ENCODE assay signal across 24 cellular contexts in the genomic region with DNA sequence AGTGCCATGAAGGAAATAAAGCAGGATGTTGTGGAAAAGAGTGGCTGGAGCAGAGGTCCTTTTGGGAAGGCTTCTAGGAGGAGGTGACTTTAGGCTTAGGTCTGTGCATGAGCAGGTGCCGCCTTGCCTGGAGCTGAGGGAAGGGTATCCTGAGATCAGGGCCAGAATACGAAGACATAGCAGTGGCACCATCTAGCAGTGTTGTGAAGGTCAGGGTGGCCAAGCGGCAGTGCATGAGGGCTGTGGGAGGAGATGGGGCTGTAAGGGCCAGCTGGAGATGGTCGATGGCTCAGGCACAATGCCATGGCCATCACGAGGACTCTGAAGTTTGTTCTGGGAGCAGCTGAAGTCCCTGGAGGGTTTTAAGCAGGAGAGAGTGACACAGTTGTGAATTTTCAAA.
DNase-seq lines count a peak whose midpoint lies in the region; ATAC-seq, FAIRE-seq and TF ChIP-seq lines count a peak whose summit lies in the region.
"Had no signal": no experiment of that assay in that cellular context is flagged by ENCODE, and none has a peak within 500 bp of the region (broad histone marks: within the 10 kb centered on the region; RNA-seq: fewer than 3 reads in every experiment).

No MANE protein-coding gene starts in this region.

- POLR2A ChIA-PET in H1 (lab: Charles Lee; ENCODE audit: partially characterized antibody) = no interaction called here

- ATAC-seq in HG02981 (IDR thresholded peaks at IDR 0.05; ENCODE audit: unreplicated experiment) = no peak
- ATAC-seq: A549, HCT116 had no signal

- no peaks in the 10 kb centered on the region for H3K27me3 ChIP-seq in H7 (ENCODE audit: control insufficient read depth, insufficient read depth, low read length)
- H3K27me3 ChIP-seq in H1 (replicated peaks in 1 of 4; ENCODE audit: control insufficient read depth in 3 of 4, extremely low read depth in 1 of 4, insufficient read depth in 3 of 4, low read length in 3 of 4) = no peaks in the 10 kb centered on the region
- H3K27me3 ChIP-seq in osteoblast (ENCODE audit: insufficient read depth, low read length) = no peaks in the 10 kb centered on the region
- H3K27me3 ChIP-seq: BE2C had no signal

- H3K79me2 ChIP-seq in H1 (ENCODE audit: control insufficient read depth in 1 of 2, insufficient read depth in 2 of 2, low read length in 2 of 2) (no peaks in the 10 kb centered on the region), osteoblast (ENCODE audit: insufficient read depth, low read length) (no peaks in the 10 kb centered on the region)

- H3K4me3 ChIP-seq in H7 (ENCODE audit: insufficient read depth, low read depth, low read length) (no peak overlapping the region), H1 (ENCODE audit: extremely low read depth in 1 of 4, insufficient read depth in 2 of 4, low read depth in 3 of 4, low read length in 4 of 4) (no peak overlapping the region), osteoblast (ENCODE audit: insufficient read depth, low read length) (no peak overlapping the region)
- H3K4me3 ChIP-seq: A549; BLaER1 treated with 17β-estradiol and CSF1 and Interleukin-3, amounts not matched to agents 10 nM and 100 nM had no signal

- H4K8ac ChIP-seq in H1 (ENCODE audit: extremely low read depth, insufficient read depth, low read length) = no peak overlapping the region

- H3K9me3 ChIP-seq in H1 (ENCODE audit: insufficient read depth in 2 of 2, low read depth in 1 of 2, low read length in 1 of 2) (0 out of 4 replicates have a peak, but pooled peaks cover 0 to 4% of the 10 kb centered on the region in 2 experiments), osteoblast (ENCODE audit: low read depth, low read length) (no peaks in the 10 kb centered on the region)
- H3K9me3 ChIP-seq: A549, BE2C had no signal

- no peak overlapping the region for H3K14ac ChIP-seq in H1 (ENCODE audit: insufficient read length)

- CTCF ChIA-PET in H1 (lab: Charles Lee; ENCODE audit: partially characterized antibody) = interaction anchor here (0.7 to 2.7 kb wide), 8 partner anchors 11 to 210 kb away, joined by 3 to 13 read pairs (median 3); no protein-coding TSS in a partner anchor

- no peak overlapping the region for H2AK5ac ChIP-seq in H1 (ENCODE audit: low read depth, low read length)

- H3K18ac ChIP-seq in H1 (ENCODE audit: extremely low read depth, low read length) = no peak overlapping the region

- no peak for TF ChIP-seq CTCF in H1 (IDR thresholded peaks at IDR 0.05; ENCODE audit: control extremely low read depth in 1 of 3, insufficient read depth in 1 of 3, low read depth in 1 of 3, low read length in 3 of 3)
- TF ChIP-seq CTCF in osteoblast (IDR thresholded peaks at IDR 0.05; ENCODE audit: extremely low read depth, low read depth, low read length) = no peak

- no peak overlapping the region for H4K91ac ChIP-seq in H1 (replicated peaks; ENCODE audit: insufficient read length, low read length)

- 0 out of 2 replicates have a peak overlapping the region, but pooled peaks have one; percentile 50 for H2BK12ac ChIP-seq in H1 (ENCODE audit: low read depth, low read length)

- H3K4ac ChIP-seq in H1 (replicated peaks; ENCODE audit: insufficient read length, low read depth, low read length) = no peak overlapping the region

- no peaks in the 10 kb centered on the region for H4K20me1 ChIP-seq in H1 (replicated peaks in 1 of 2; ENCODE audit: control insufficient read depth in 1 of 2, insufficient read depth in 2 of 2, low read length in 2 of 2)
- H4K20me1 ChIP-seq in osteoblast (ENCODE audit: insufficient read depth, low read length) = no peaks in the 10 kb centered on the region

- H3K9ac ChIP-seq in H1 (replicated peaks in 1 of 4; ENCODE audit: extremely low read depth in 1 of 4, low read depth in 3 of 4, low read length in 3 of 4) = no peak overlapping the region
- H3K9ac ChIP-seq: BLaER1 treated with 17β-estradiol and CSF1 and Interleukin-3, amounts not matched to agents 10 nM and 100 nM had no signal

- DNase-seq in activated effector memory CD4-positive, alpha-beta T cell treated with anti-CD3 and anti-CD28 coated beads, Interleukin-2, amount 50 U/mL, for 16 hours = peak; percentile 10
- DNase-seq in activated effector memory CD4-positive, alpha-beta T cell treated with Interleukin-2 at 50 U/mL for 16 hours = no peak
- peak; percentile 10 for DNase-seq in H7
- DNase-seq in H1 (ENCODE audit: low read depth in 1 of 2, low spot score in 2 of 2) = no peak
- DNase-seq in osteoblast (ENCODE audit: insufficient read length, low spot score, missing footprints) = peak; percentile 36
- DNase-seq in cortex of kidney (lab: John Stamatoyannopoulos, UW) = no peak
- DNase-seq in stimulated activated CD4-positive, alpha-beta T cell treated with anti-CD3 and anti-CD28 coated beads, Interleukin-4, amount 100 ng/mL, for 1 hour = no peak
- DNase-seq: 8988T; ACHN; AML-193; BE2C; CD8-positive, alpha-beta memory T cell; DMS53; DMS79 treated with DMSO at 0.1 percent for 48 hours; GF-D8; GOT3; H9 had no signal

- TF ChIP-seq EP300 in H1 (IDR thresholded peaks at IDR 0.05; ENCODE audit: borderline replicate concordance in 1 of 2, low read depth in 2 of 2, low read length in 2 of 2) = no peak

- no peak for TF ChIP-seq RAD21 in H1 (IDR thresholded peaks at IDR 0.05 in 1 of 2, conservative IDR thresholded peaks at IDR 0.05 in 1 of 2; ENCODE audit: low read depth in 2 of 2, low read length in 2 of 2)

- no peak overlapping the region for H2AFZ ChIP-seq in H1 (ENCODE audit: low read length)
- no peak overlapping the region for H2AFZ ChIP-seq in osteoblast (ENCODE audit: low read length)

- no peak overlapping the region for H2BK15ac ChIP-seq in H1 (ENCODE audit: low read length)

- H3K56ac ChIP-seq in H1 (replicated peaks; ENCODE audit: insufficient read length, low read depth, low read length) = no peak overlapping the region

- TF ChIP-seq POLR2A in H1 (IDR thresholded peaks at IDR 0.05; ENCODE audit: control extremely low read depth in 1 of 2, low read depth in 2 of 2, low read length in 2 of 2) = no peak

- H3K23me2 ChIP-seq in H1 (ENCODE audit: low read depth, low read length) = no peaks in the 10 kb centered on the region

- H3K27ac ChIP-seq in H1 (ENCODE audit: low read depth, low read length) = no peak overlapping the region
- no peak overlapping the region for H3K27ac ChIP-seq in osteoblast (ENCODE audit: low read depth, low read length)
- H3K27ac ChIP-seq: A549; BLaER1 treated with 17β-estradiol and CSF1 and Interleukin-3, amounts not matched to agents 10 nM and 100 nM had no signal

- H3K4me2 ChIP-seq in H1 (ENCODE audit: insufficient read depth in 1 of 2, low read depth in 2 of 2, low read length in 2 of 2) (no peak overlapping the region), osteoblast (ENCODE audit: insufficient read depth, low read length) (no peak overlapping the region)
- H3K4me2 ChIP-seq: A549; BLaER1 treated with 17β-estradiol and CSF1 and Interleukin-3, amounts not matched to agents 10 nM and 100 nM had no signal

- H2BK20ac ChIP-seq in H1 (ENCODE audit: low read length) = no peak overlapping the region

- H2BK5ac ChIP-seq in H1 (ENCODE audit: low read depth, low read length) = no peak overlapping the region

- H3K4me1 ChIP-seq in H1 (replicated peaks in 1 of 4; ENCODE audit: control insufficient read depth in 3 of 4, insufficient read depth in 4 of 4, low read length in 3 of 4) (peaks cover 0 to 14% (median 5%) of the 10 kb centered on the region in 4 experiments; a peak in 6 of 7 replicates), osteoblast (ENCODE audit: insufficient read depth, low read length) (no peaks in the 10 kb centered on the region)
- H3K4me1 ChIP-seq: A549, BE2C had no signal

- H3K23ac ChIP-seq in H1 (ENCODE audit: insufficient read length) = no peak overlapping the region

- WGBS in H1 (ENCODE audit: extremely low coverage in 1 of 2, insufficient coverage in 1 of 2, insufficient read length in 1 of 2, insufficient replicate concordance in 2 of 2, low coverage in 1 of 2, low lambda C conversion rate in 2 of 2, missing lambda C conversion rate in 1 of 2), 2 experiments = 90% methylated on average over 5 of the region's 5 CpGs; no CpG with 5 or more reads in 1 of the 2 experiments

- FAIRE-seq in H1 (lab: Jason Lieb, UNC) = no peak
- FAIRE-seq: A549, D721Med, GM12891, GM18507 had no signal

- H3K79me1 ChIP-seq in H1 (ENCODE audit: low read depth, low read length) = no peaks in the 10 kb centered on the region

- H2BK120ac ChIP-seq in H1 (replicated peaks; ENCODE audit: low read depth, low read length) = no peak overlapping the region

- H3K36me3 ChIP-seq in H7 (replicated peaks; ENCODE audit: control insufficient read depth, insufficient read depth, low read length) (no peaks in the 10 kb centered on the region), H1 (ENCODE audit: control insufficient read depth in 2 of 4, insufficient read depth in 4 of 4, low read length in 3 of 4) (no peaks in the 10 kb centered on the region), osteoblast (ENCODE audit: insufficient read depth, low read length) (no peaks in the 10 kb centered on the region)
- H3K36me3 ChIP-seq: BE2C; BLaER1 treated with 17β-estradiol and CSF1 and Interleukin-3, amounts not matched to agents 10 nM and 100 nM had no signal

- H4K5ac ChIP-seq in H1 (ENCODE audit: insufficient read length, low read depth, low read length) = no peak overlapping the region

TF ChIP-seq in H1, 55 proteins besides CTCF, POLR2A, EP300 and RAD21 (continues in another document):
- TF ChIP-seq ATF2 (IDR thresholded peaks at IDR 0.05; ENCODE audit: low read length) (no peak), SIX5 (IDR thresholded peaks at IDR 0.05; ENCODE audit: low read depth, low read length) (no peak), MAFK (IDR thresholded peaks at IDR 0.05; ENCODE audit: low read depth, low read length) (no peak), TCF12 (IDR thresholded peaks at IDR 0.05; ENCODE audit: low read depth, low read length) (no peak), GABPA (IDR thresholded peaks at IDR 0.05; ENCODE audit: borderline replicate concordance, insufficient read depth, low read length) (no peak), SRF (IDR thresholded peaks at IDR 0.05; ENCODE audit: low read depth, low read length) (no peak)
- TF ChIP-seq, protein P1, sequence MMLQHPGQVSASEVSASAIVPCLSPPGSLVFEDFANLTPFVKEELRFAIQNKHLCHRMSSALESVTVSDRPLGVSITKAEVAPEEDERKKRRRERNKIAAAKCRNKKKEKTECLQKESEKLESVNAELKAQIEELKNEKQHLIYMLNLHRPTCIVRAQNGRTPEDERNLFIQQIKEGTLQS (IDR thresholded peaks at IDR 0.05; ENCODE audit: insufficient read depth, low read depth, low read length) = no peak

Comparison
In these comparisons a context has a peak if more than half of its experiments do, and no peak if none do; other contexts are left out.
1. DNase-seq: peak in activated effector memory CD4-positive, alpha-beta T cell treated with anti-CD3 and anti-CD28 coated beads, Interleukin-2, amount 50 U/mL, for 16 hours (single experiment), H7 (single experiment) and osteoblast (single experiment); none in activated effector memory CD4-positive, alpha-beta T cell treated with Interleukin-2 at 50 U/mL for 16 hours (single experiment), H1 (0 of 2), cortex of kidney (single experiment) and stimulated activated CD4-positive, alpha-beta T cell treated with anti-CD3 and anti-CD28 coated beads, Interleukin-4, amount 100 ng/mL, for 1 hour (single experiment).